21 cellular contexts compared by ENCODE assay signal in the genomic region with DNA sequence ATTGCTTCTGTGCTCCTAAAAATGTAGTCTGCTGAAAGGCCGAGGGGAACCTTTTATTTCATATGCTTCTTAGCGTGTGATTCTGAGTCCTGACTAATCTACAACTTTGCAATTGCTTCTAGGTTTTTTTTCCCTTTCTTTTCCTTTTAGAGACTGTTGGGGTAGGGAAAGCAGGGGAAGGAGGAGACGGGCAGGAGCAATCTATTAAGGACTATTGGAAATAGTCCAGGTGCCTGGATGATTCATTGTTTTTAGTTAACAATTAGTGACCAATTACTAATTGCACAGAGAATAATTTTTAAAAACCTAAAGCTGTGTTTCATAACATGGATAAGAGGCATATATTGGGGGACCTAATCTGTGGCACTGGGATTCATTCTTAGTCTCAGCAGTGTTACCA. TPM values are rescaled to one million over a fixed set of nuclear protein-coding genes. Genes with fewer than 3 reads are reported as not detected.
DNase-seq lines count a peak whose midpoint lies in the region; ATAC-seq, FAIRE-seq and TF ChIP-seq lines count a peak whose summit lies in the region.
"Had no signal": no experiment of that assay in that cellular context is flagged by ENCODE, and none has a peak within 500 bp of the region (broad histone marks: within the 10 kb centered on the region; RNA-seq: fewer than 3 reads in every experiment).

No MANE protein-coding gene starts in this region.

- TF ChIP-seq CTCF in D721Med (IDR thresholded peaks at IDR 0.05; ENCODE audit: insufficient read depth, missing control alignments) (no peak), body of pancreas (IDR thresholded peaks at IDR 0.05) (no peak), kidney (IDR thresholded peaks at IDR 0.05; ENCODE audit: borderline replicate concordance, extremely low read depth, insufficient read depth) (no peak), progenitor cell of endocrine pancreas (IDR thresholded peaks at IDR 0.05; ENCODE audit: unreplicated experiment) (no peak)

- FAIRE-seq in D721Med (lab: Jason Lieb, UNC) (peak; percentile 35), kidney (lab: Jason Lieb, UNC) (no peak)
- FAIRE-seq: GM12892, H54 had no signal

- no peak overlapping the region for H3K4me3 Mint-ChIP-seq in progenitor cell of endocrine pancreas (ENCODE audit: low read depth)
- H3K4me3 Mint-ChIP-seq: CD4-positive, CD25-positive, alpha-beta regulatory T cell; dendritic cell treated with granulocyte-macrophage colony-stimulating factor and Interleukin-4, amounts not matched to agents 40 ng/mL and 50 ng/mL, for 4 days; T-helper 17 cell had no signal

- H3K9me3 ChIP-seq in body of pancreas (no peaks in the 10 kb centered on the region), kidney (ENCODE audit: control insufficient read depth in 1 of 2, low read length in 2 of 2) (no peaks in the 10 kb centered on the region), aorta (ENCODE audit: control insufficient read depth, low read length) (no peaks in the 10 kb centered on the region)
- H3K9me3 ChIP-seq: neutrophil, Peyer's patch, SJSA1 had no signal

- no peak for TF ChIP-seq POLR2A in body of pancreas (IDR thresholded peaks at IDR 0.05)

- no peak for ATAC-seq in body of pancreas
- no peak for ATAC-seq in GM18520 (IDR thresholded peaks at IDR 0.05; ENCODE audit: unreplicated experiment)
- no peak for ATAC-seq in GM21529 (IDR thresholded peaks at IDR 0.05; ENCODE audit: unreplicated experiment)
- ATAC-seq in aorta (ENCODE audit: low FRiP score): no peak
- ATAC-seq: T-helper 17 cell had no signal

- peak overlapping the region; percentile 83 for H3K27ac Mint-ChIP-seq in progenitor cell of endocrine pancreas
- H3K27ac Mint-ChIP-seq: CD4-positive, CD25-positive, alpha-beta regulatory T cell; dendritic cell treated with granulocyte-macrophage colony-stimulating factor and Interleukin-4, amounts not matched to agents 40 ng/mL and 50 ng/mL, for 4 days; T-helper 17 cell had no signal

- no peak for DNase-seq in D721Med (ENCODE audit: insufficient read length, low spot score)
- DNase-seq in body of pancreas: no peak
- DNase-seq in kidney: no peak
- no peak for DNase-seq in progenitor cell of endocrine pancreas (ENCODE audit: low spot score, unreplicated experiment)
- no peak for DNase-seq in aorta
- DNase-seq in NCI-H2081 (lab: John Stamatoyannopoulos, UW): no peak
- DNase-seq: activated CD4-positive, alpha-beta T cell treated with anti-CD3 and anti-CD28 coated beads, Interleukin-2, amount 50 U/mL, for 1 hour; activated effector memory CD4-positive, alpha-beta T cell treated with anti-CD3 and anti-CD28 coated beads, Interleukin-2, amount 50 U/mL, for 16 hours; CD4-positive, CD25-positive, alpha-beta regulatory T cell; erythroblast; MM.1S; Peyer's patch; T-helper 17 cell had no signal

- no peak overlapping the region for H3K9ac ChIP-seq in kidney (ENCODE audit: low read length in 2 of 2)

- H3K36me3 Mint-ChIP-seq in progenitor cell of endocrine pancreas (ENCODE audit: insufficient read depth): peaks cover 16% of the 10 kb centered on the region

- H3K27me3 ChIP-seq in body of pancreas (no peaks in the 10 kb centered on the region), aorta (ENCODE audit: control insufficient read depth in 1 of 2, insufficient read depth in 2 of 2, low read length in 1 of 2) (no peaks in the 10 kb centered on the region)
- H3K27me3 ChIP-seq: cardiac muscle cell, neutrophil, Peyer's patch, SJSA1 had no signal

- H3K27ac ChIP-seq in body of pancreas: peak overlapping the region; percentile 48 to 81 (median 74)
- H3K27ac ChIP-seq in kidney (ENCODE audit: low read depth in 2 of 2, low read length in 2 of 2): peak overlapping the region; percentile 15 to 49
- no peak overlapping the region for H3K27ac ChIP-seq in aorta (ENCODE audit: low read depth in 1 of 2, low read length in 2 of 2)
- H3K27ac ChIP-seq: cardiac muscle cell, neutrophil, SJSA1 had no signal

- H3K4me1 ChIP-seq in body of pancreas: peaks cover 28% of the 10 kb centered on the region
- H3K4me1 ChIP-seq in kidney (ENCODE audit: control insufficient read depth in 1 of 2, insufficient read depth in 1 of 2, low read depth in 1 of 2, low read length in 2 of 2): peaks cover 13 to 17% of the 10 kb centered on the region in 2 donors
- no peaks in the 10 kb centered on the region for H3K4me1 ChIP-seq in aorta (ENCODE audit: control insufficient read depth in 1 of 2, insufficient read depth in 2 of 2, low read length in 2 of 2)
- H3K4me1 ChIP-seq: SJSA1 had no signal

- no peaks in the 10 kb centered on the region for H3K36me3 ChIP-seq in body of pancreas (replicated peaks in 1 of 2; ENCODE audit: insufficient read depth in 1 of 2, low read depth in 2 of 2)
- peaks cover 0 to 11% of the 10 kb centered on the region in 2 donors for H3K36me3 ChIP-seq in kidney (ENCODE audit: control insufficient read depth in 1 of 2, insufficient read depth in 2 of 2, low read length in 2 of 2)
- H3K36me3 ChIP-seq in aorta (ENCODE audit: control insufficient read depth in 1 of 2, insufficient read depth in 2 of 2, low read length in 1 of 2): peaks cover 0 to 6% of the 10 kb centered on the region in 2 donors

- WGBS in body of pancreas, 2 donors: 17 to 21% methylated on average over 3 of the region's 3 CpGs
- WGBS in aorta, 2 donors: 13 to 27% methylated on average over 3 of the region's 3 CpGs

- H3K4me3 ChIP-seq in body of pancreas (no peak overlapping the region), kidney (ENCODE audit: low read length in 2 of 2) (no peak overlapping the region), aorta (ENCODE audit: low read length in 2 of 2) (no peak overlapping the region)
- H3K4me3 ChIP-seq: cardiac muscle cell, Peyer's patch, SJSA1 had no signal

- H3K27me3 Mint-ChIP-seq in progenitor cell of endocrine pancreas: no peaks in the 10 kb centered on the region
- H3K27me3 Mint-ChIP-seq: CD4-positive, CD25-positive, alpha-beta regulatory T cell; dendritic cell treated with granulocyte-macrophage colony-stimulating factor and Interleukin-4, amounts not matched to agents 40 ng/mL and 50 ng/mL, for 4 days; T-helper 17 cell had no signal

- H3K4me1 Mint-ChIP-seq in progenitor cell of endocrine pancreas (ENCODE audit: low read depth): peaks cover 22% of the 10 kb centered on the region

- H3K9me3 Mint-ChIP-seq in progenitor cell of endocrine pancreas (ENCODE audit: low read depth): no peaks in the 10 kb centered on the region
- H3K9me3 Mint-ChIP-seq: dendritic cell treated with granulocyte-macrophage colony-stimulating factor and Interleukin-4, amounts not matched to agents 40 ng/mL and 50 ng/mL, for 4 days had no signal

- intact Hi-C loops in body of pancreas (cut with DNase I): no loop called here
- intact Hi-C loops in kidney (cut with DNase I): no loop called here
- intact Hi-C loops in aorta (cut with DNase I): loop anchor here in 1 of 2 donors (5.0 kb wide), 1 partner anchor 47 kb away; no protein-coding TSS in a partner anchor

RNA-seq across cellular contexts. Expression of a gene that starts 40.0 kb away (rescaled TPM):
- total RNA-seq in body of pancreas: 10 to 100 TPM; 14.8 to 22.1 TPM
- total RNA-seq in kidney: 38.6 TPM
- 42.1 TPM for polyA plus RNA-seq in kidney (ENCODE audit: insufficient read depth, low read depth, low replicate concordance)
- total RNA-seq in progenitor cell of endocrine pancreas: 35.1 and 39.2 TPM in 2 replicates
- total RNA-seq in aorta: 10 to 100 TPM; 35.9 to 39.2 TPM
- 10 to 100 TPM; 29.7 to 57.6 TPM for polyA plus RNA-seq in aorta

RNA-seq across cellular contexts. Expression of a gene that starts 49.4 kb away (rescaled TPM):
- total RNA-seq in body of pancreas (10 to 100 TPM in 1 of 2 donors, 1 to 10 TPM in 1; 9.1 to 24.1 TPM), kidney (15.7 TPM), progenitor cell of endocrine pancreas (8.2 and 8.6 TPM in 2 replicates), aorta (10 to 100 TPM; 27.5 to 28.6 TPM)
- polyA plus RNA-seq in kidney (ENCODE audit: insufficient read depth, low read depth, low replicate concordance) (5.8 TPM), aorta (10 to 100 TPM; 12.8 to 22.2 TPM)

Comparison
In these comparisons a context has a peak if more than half of its experiments do, and no peak if none do; other contexts are left out.
1. H3K27ac ChIP-seq: peak in body of pancreas (4 of 4) and kidney (2 of 2); none in aorta (0 of 2).